ENCODE assay signal across 1 cellular context in the genomic region with DNA sequence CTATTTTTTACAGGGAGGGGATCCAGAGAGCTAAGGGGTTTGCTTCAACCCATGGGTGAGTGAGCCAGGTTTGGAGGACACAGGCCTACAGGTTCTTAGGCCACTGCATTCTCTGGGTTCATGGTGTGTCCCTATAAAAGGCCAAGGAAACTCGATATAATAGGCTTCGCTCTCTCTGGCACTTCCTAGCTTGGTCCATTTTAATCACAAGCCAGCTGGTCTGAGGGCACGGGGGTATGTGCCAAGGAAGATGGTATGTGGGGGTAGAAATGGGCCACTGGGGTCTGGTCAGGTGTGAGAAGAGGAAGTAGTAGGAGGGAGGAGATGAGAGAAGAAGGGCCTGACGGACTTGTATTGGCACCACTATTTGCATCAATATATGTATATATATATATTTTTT.
TF ChIP-seq lines count a peak whose summit lies in the region.

No MANE protein-coding gene starts in this region.

TF ChIP-seq in WTC11, 78 proteins besides CTCF, POLR2A, EP300 and RAD21 (continued from another document):
- TF ChIP-seq, protein P1, sequence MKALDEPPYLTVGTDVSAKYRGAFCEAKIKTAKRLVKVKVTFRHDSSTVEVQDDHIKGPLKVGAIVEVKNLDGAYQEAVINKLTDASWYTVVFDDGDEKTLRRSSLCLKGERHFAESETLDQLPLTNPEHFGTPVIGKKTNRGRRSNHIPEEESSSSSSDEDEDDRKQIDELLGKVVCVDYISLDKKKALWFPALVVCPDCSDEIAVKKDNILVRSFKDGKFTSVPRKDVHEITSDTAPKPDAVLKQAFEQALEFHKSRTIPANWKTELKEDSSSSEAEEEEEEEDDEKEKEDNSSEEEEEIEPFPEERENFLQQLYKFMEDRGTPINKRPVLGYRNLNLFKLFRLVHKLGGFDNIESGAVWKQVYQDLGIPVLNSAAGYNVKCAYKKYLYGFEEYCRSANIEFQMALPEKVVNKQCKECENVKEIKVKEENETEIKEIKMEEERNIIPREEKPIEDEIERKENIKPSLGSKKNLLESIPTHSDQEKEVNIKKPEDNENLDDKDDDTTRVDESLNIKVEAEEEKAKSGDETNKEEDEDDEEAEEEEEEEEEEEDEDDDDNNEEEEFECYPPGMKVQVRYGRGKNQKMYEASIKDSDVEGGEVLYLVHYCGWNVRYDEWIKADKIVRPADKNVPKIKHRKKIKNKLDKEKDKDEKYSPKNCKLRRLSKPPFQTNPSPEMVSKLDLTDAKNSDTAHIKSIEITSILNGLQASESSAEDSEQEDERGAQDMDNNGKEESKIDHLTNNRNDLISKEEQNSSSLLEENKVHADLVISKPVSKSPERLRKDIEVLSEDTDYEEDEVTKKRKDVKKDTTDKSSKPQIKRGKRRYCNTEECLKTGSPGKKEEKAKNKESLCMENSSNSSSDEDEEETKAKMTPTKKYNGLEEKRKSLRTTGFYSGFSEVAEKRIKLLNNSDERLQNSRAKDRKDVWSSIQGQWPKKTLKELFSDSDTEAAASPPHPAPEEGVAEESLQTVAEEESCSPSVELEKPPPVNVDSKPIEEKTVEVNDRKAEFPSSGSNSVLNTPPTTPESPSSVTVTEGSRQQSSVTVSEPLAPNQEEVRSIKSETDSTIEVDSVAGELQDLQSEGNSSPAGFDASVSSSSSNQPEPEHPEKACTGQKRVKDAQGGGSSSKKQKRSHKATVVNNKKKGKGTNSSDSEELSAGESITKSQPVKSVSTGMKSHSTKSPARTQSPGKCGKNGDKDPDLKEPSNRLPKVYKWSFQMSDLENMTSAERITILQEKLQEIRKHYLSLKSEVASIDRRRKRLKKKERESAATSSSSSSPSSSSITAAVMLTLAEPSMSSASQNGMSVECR (CRISPR knock-in tag; IDR thresholded peaks at IDR 0.05; ENCODE audit: borderline replicate concordance), result no peak
- TF ChIP-seq NR3C1 (CRISPR knock-in tag; conservative IDR thresholded peaks at IDR 0.05; ENCODE audit: low read depth) (no peak), JUN (CRISPR knock-in tag; IDR thresholded peaks at IDR 0.05) (no peak), MXD4 (CRISPR knock-in tag; IDR thresholded peaks at IDR 0.05; ENCODE audit: borderline replicate concordance) (no peak), RELA (CRISPR knock-in tag; IDR thresholded peaks at IDR 0.05; ENCODE audit: borderline replicate concordance) (no peak), ZBTB21 (CRISPR knock-in tag; IDR thresholded peaks at IDR 0.05; ENCODE audit: borderline replicate concordance) (no peak), ZNF219 (CRISPR knock-in tag; IDR thresholded peaks at IDR 0.05; ENCODE audit: borderline replicate concordance) (no peak), PRRX2 (CRISPR knock-in tag; IDR thresholded peaks at IDR 0.05) (no peak)
- TF ChIP-seq, protein P2, sequence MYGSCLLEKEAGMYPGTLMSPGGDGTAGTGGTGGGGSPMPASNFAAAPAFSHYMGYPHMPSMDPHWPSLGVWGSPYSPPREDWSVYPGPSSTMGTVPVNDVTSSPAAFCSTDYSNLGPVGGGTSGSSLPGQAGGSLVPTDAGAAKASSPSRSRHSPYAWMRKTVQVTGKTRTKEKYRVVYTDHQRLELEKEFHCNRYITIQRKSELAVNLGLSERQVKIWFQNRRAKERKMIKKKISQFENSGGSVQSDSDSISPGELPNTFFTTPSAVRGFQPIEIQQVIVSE (CRISPR knock-in tag; IDR thresholded peaks at IDR 0.05; ENCODE audit: borderline replicate concordance), result no peak
- TF ChIP-seq, protein P3, sequence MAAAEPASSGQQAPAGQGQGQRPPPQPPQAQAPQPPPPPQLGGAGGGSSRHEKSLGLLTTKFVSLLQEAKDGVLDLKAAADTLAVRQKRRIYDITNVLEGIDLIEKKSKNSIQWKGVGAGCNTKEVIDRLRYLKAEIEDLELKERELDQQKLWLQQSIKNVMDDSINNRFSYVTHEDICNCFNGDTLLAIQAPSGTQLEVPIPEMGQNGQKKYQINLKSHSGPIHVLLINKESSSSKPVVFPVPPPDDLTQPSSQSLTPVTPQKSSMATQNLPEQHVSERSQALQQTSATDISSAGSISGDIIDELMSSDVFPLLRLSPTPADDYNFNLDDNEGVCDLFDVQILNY (CRISPR knock-in tag; IDR thresholded peaks at IDR 0.05), result no peak
- TF ChIP-seq, protein P4, sequence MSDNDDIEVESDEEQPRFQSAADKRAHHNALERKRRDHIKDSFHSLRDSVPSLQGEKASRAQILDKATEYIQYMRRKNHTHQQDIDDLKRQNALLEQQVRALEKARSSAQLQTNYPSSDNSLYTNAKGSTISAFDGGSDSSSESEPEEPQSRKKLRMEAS (CRISPR knock-in tag; IDR thresholded peaks at IDR 0.05), result no peak
